In genomic region chr12:76029982-76030377, GRCh38 we compare ENCODE assay signal across 8 cellular contexts. TPM values are rescaled to one million over a fixed set of nuclear protein-coding genes. Genes with fewer than 3 reads are reported as not detected.
DNase-seq lines count a peak whose midpoint lies in the region; ATAC-seq and TF ChIP-seq lines count a peak whose summit lies in the region.

No MANE protein-coding gene starts in this region.

- no peaks in the 10 kb centered on the region for H3K27me3 ChIP-seq in CD4-positive, alpha-beta T cell (ENCODE audit: control insufficient read depth, insufficient read depth, low read length)
- H3K27me3 ChIP-seq in hepatocyte, result no peaks in the 10 kb centered on the region

- H3K27ac Mint-ChIP-seq in CD4-positive, alpha-beta T cell, result peak overlapping the region; percentile 87
- peak overlapping the region; percentile 89 for H3K27ac Mint-ChIP-seq in activated naive CD4-positive, alpha-beta T cell treated with anti-CD3 and anti-CD28 coated beads, Interleukin-2, amount 10 ng/mL, durations not matched to agents 7 days and 5 days

- no peak for ATAC-seq in CD4-positive, alpha-beta T cell (ENCODE audit: poor library complexity)

- no peaks in the 10 kb centered on the region for H3K9me3 Mint-ChIP-seq in CD4-positive, alpha-beta T cell
- H3K9me3 Mint-ChIP-seq in activated naive CD4-positive, alpha-beta T cell treated with anti-CD3 and anti-CD28 coated beads, Interleukin-2, amount 10 ng/mL, durations not matched to agents 7 days and 5 days, result no peaks in the 10 kb centered on the region

- H3K4me1 Mint-ChIP-seq in CD4-positive, alpha-beta T cell (ENCODE audit: low read depth), result peaks cover 43% of the 10 kb centered on the region
- H3K4me1 Mint-ChIP-seq in activated naive CD4-positive, alpha-beta T cell treated with anti-CD3 and anti-CD28 coated beads, Interleukin-2, amount 10 ng/mL, durations not matched to agents 7 days and 5 days, result peaks cover 27% of the 10 kb centered on the region

- peaks cover 9% of the 10 kb centered on the region for H3K4me1 ChIP-seq in hepatocyte (ENCODE audit: insufficient read depth)

- H3K79me2 ChIP-seq in hepatocyte, result peaks cover 45% of the 10 kb centered on the region

- no peaks in the 10 kb centered on the region for H3K27me3 Mint-ChIP-seq in CD4-positive, alpha-beta T cell
- H3K27me3 Mint-ChIP-seq in activated naive CD4-positive, alpha-beta T cell treated with anti-CD3 and anti-CD28 coated beads, Interleukin-2, amount 10 ng/mL, durations not matched to agents 7 days and 5 days, result peaks cover 38% of the 10 kb centered on the region

- intact Hi-C loops in CD4-positive, alpha-beta T cell (cut with DNase I, micrococcal nuclease), result loop anchor here in 1 of 2 experiments (10.0 kb wide), 1 partner anchor 325 kb away; no protein-coding TSS in a partner anchor

- CTCF ChIA-PET in CD4-positive, alpha-beta T cell (lab: Charles Lee), result interaction anchor here (1.4 to 1.9 kb wide), 2 partner anchors 9 to 85 kb away, joined by 5 to 10 read pairs; no protein-coding TSS in a partner anchor
- CTCF ChIA-PET in activated naive CD4-positive, alpha-beta T cell treated with anti-CD3 and anti-CD28 coated beads, Interleukin-2, amount 10 ng/mL, durations not matched to agents 7 days and 5 days (lab: Charles Lee), result interaction anchor here (1.3 to 6.7 kb wide), 8 partner anchors 9 to 523 kb away, joined by 5 to 81 read pairs (median 12); partner anchors contain the start of gene BBS10

- H3K9me3 ChIP-seq in CD4-positive, alpha-beta T cell (ENCODE audit: control insufficient read depth, low read length), result no peaks in the 10 kb centered on the region
- no peaks in the 10 kb centered on the region for H3K9me3 ChIP-seq in hepatocyte (ENCODE audit: low read depth)

- peaks cover 5% of the 10 kb centered on the region for H4K20me1 ChIP-seq in hepatocyte (ENCODE audit: insufficient read depth, poor library complexity, severe bottlenecking)

- H3K36me3 Mint-ChIP-seq in CD4-positive, alpha-beta T cell (ENCODE audit: low read depth), result no peaks in the 10 kb centered on the region
- H3K36me3 Mint-ChIP-seq in activated naive CD4-positive, alpha-beta T cell treated with anti-CD3 and anti-CD28 coated beads, Interleukin-2, amount 10 ng/mL, durations not matched to agents 7 days and 5 days, result peaks cover 2% of the 10 kb centered on the region

- H3K36me3 ChIP-seq in hepatocyte (replicated peaks; ENCODE audit: insufficient read depth, low read depth), result no peaks in the 10 kb centered on the region

- H3K4me3 Mint-ChIP-seq in CD4-positive, alpha-beta T cell, result peak overlapping the region; percentile 88
- peak overlapping the region; percentile 84 for H3K4me3 Mint-ChIP-seq in activated naive CD4-positive, alpha-beta T cell treated with anti-CD3 and anti-CD28 coated beads, Interleukin-2, amount 10 ng/mL, durations not matched to agents 7 days and 5 days

- H3K4me2 ChIP-seq in hepatocyte, result peak overlapping the region; percentile 91

- H3K27ac ChIP-seq in CD4-positive, alpha-beta T cell (ENCODE audit: low read depth, low read length), result no peak overlapping the region
- H3K27ac ChIP-seq in hepatocyte (peak overlapping the region; percentile 91), skin epidermis (peak overlapping the region; percentile 44 to 98 (median 94))

- peak in 1 of 10 experiments; percentile 4 for DNase-seq in CD4-positive, alpha-beta T cell
- no peak for DNase-seq in HFF-Myc (ENCODE audit: extremely low read depth, low read depth)
- peak; percentile 30 for DNase-seq in activated naive CD4-positive, alpha-beta T cell treated with anti-CD3 and anti-CD28 coated beads, Interleukin-2, amount 10 ng/mL, durations not matched to agents 7 days and 5 days
- peak; percentile 35 for DNase-seq in hepatocyte (ENCODE audit: low spot score)
- no peak for DNase-seq in cortex of kidney (lab: John Stamatoyannopoulos, UW)
- DNase-seq in T-helper 9 cell, result no peak
- no peak for DNase-seq in NCI-H1105 treated with DMSO at 0.1 percent for 48 hours (lab: John Stamatoyannopoulos, UW)

- H3K4me3 ChIP-seq in HFF-Myc (replicated peaks; ENCODE audit: low read depth, low read length) (peak overlapping the region; percentile 95), hepatocyte (peak overlapping the region; percentile 74), skin epidermis (peak overlapping the region; percentile 49 to 83 (median 70))

- WGBS in hepatocyte (ENCODE audit: low lambda C conversion rate, missing lambda C conversion rate), result 1% methylated on average over 22 of the region's 22 CpGs

- H2AFZ ChIP-seq in hepatocyte, result peak overlapping the region; percentile 37

- TF ChIP-seq CTCF in CD4-positive, alpha-beta T cell (IDR thresholded peaks at IDR 0.05), result no peak
- TF ChIP-seq CTCF in HFF-Myc (IDR thresholded peaks at IDR 0.05; ENCODE audit: low read depth, low read length, missing control alignments) (no peak), hepatocyte (IDR thresholded peaks at IDR 0.05; ENCODE audit: poor library complexity) (no peak)

- POLR2A ChIA-PET in CD4-positive, alpha-beta T cell (lab: Charles Lee), result interaction anchor here (0.6 to 4.2 kb wide), 6 partner anchors 9 to 733 kb away, joined by 3 to 72 read pairs (median 18); partner anchors contain the start of genes GLIPR1, KRR1 and NAP1L1

- H3K9me2 ChIP-seq in hepatocyte (replicated peaks; ENCODE audit: insufficient read depth), result no peaks in the 10 kb centered on the region

RNA-seq across cellular contexts. Expression of gene PHLDA1, which starts 1.6 kb away (rescaled TPM):
- total RNA-seq in CD4-positive, alpha-beta T cell, result 1 to 10 TPM; 6.5 TPM
- total RNA-seq in hepatocyte, result 47.9 and 50.8 TPM in 2 replicates
- 29.9 and 37.2 TPM in 2 replicates for polyA plus RNA-seq in hepatocyte

RNA-seq across cellular contexts. Expression of gene NAP1L1, which starts 54.5 kb away (rescaled TPM):
- 100 to 1,000 TPM; 646 to 654 TPM for total RNA-seq in CD4-positive, alpha-beta T cell
- total RNA-seq in hepatocyte, result 352 and 402 TPM in 2 replicates
- polyA plus RNA-seq in hepatocyte, result 117 and 122 TPM in 2 replicates

Comparison
In these comparisons a context has a peak if more than half of its experiments do, and no peak if none do; other contexts are left out.
1. DNase-seq: peak in activated naive CD4-positive, alpha-beta T cell treated with anti-CD3 and anti-CD28 coated beads, Interleukin-2, amount 10 ng/mL, durations not matched to agents 7 days and 5 days (single experiment) and hepatocyte (single experiment); none in HFF-Myc (single experiment), cortex of kidney (single experiment), T-helper 9 cell (single experiment) and NCI-H1105 treated with DMSO at 0.1 percent for 48 hours (single experiment).
2. Peak in every context shown above with its lines, with median percentiles within 50 percentile points of each other: H3K4me3 ChIP-seq.